In genomic region chr9:88641471-88642240, GRCh38 we compare ENCODE assay signal across 14 cellular contexts.
DNase-seq lines count a peak whose midpoint lies in the region; ATAC-seq and TF ChIP-seq lines count a peak whose summit lies in the region.
"Had no signal": no experiment of that assay in that cellular context is flagged by ENCODE, and none has a peak within 500 bp of the region (broad histone marks: within the 10 kb centered on the region; RNA-seq: fewer than 3 reads in every experiment).

No MANE protein-coding gene starts in this region.

- H2AFZ ChIP-seq in IMR-90 (replicated peaks; ENCODE audit: low read length, poor library complexity) (no peak overlapping the region), osteoblast (ENCODE audit: low read length) (no peak overlapping the region)

- in situ Hi-C loops in IMR-90 (cut with MboI; ENCODE audit: low sequenced_read_pairs) = no loop called here

- H3K14ac ChIP-seq in IMR-90 (replicated peaks; ENCODE audit: low read depth, low read length) = no peak overlapping the region; the same call in 1 of the 2 replicates

- no peak overlapping the region for H3K4me2 ChIP-seq in IMR-90 (ENCODE audit: low read depth, low read length)
- H3K4me2 ChIP-seq in osteoblast (ENCODE audit: insufficient read depth, low read length) = peak overlapping the region; percentile 9

- TF ChIP-seq RAD21 in IMR-90 (IDR thresholded peaks at IDR 0.05; ENCODE audit: low read length) = no peak

- CTCF ChIA-PET in IMR-90 (lab: Yijun Ruan, JAX) = no interaction called here

- no CpG with 5 or more reads among the region's 4 CpGs for WGBS in IMR-90 (ENCODE audit: extremely low coverage in 2 of 2, insufficient read length in 1 of 2), 2 experiments

- no peak overlapping the region for H4K8ac ChIP-seq in IMR-90 (ENCODE audit: low read depth in 2 of 2, low read length in 2 of 2)

- no peak overlapping the region for H2AK5ac ChIP-seq in IMR-90 (ENCODE audit: low read depth, low read length)

- H2AK9ac ChIP-seq in IMR-90 (replicated peaks; ENCODE audit: low read depth, low read length, poor library complexity) = no peak overlapping the region

- peak; percentile 44 for ATAC-seq in IMR-90 (ENCODE audit: low read depth)
- no peak for ATAC-seq in GM21529 (IDR thresholded peaks at IDR 0.05; ENCODE audit: unreplicated experiment)

- no peaks in the 10 kb centered on the region; the same call in 1 of the 2 replicates for H3K9me1 ChIP-seq in IMR-90 (ENCODE audit: insufficient read depth, low read length)

- 0 out of 2 replicates have a peak overlapping the region, but pooled peaks have one; percentile 10 for H2BK120ac ChIP-seq in IMR-90 (ENCODE audit: low read depth, low read length)

- H3K27ac Mint-ChIP-seq in immature natural killer cell = no peak overlapping the region
- H3K27ac Mint-ChIP-seq: B cell; CD4-positive, alpha-beta T cell had no signal

- H3K27ac ChIP-seq in IMR-90 (ENCODE audit: insufficient read depth, low read length) (no peak overlapping the region), osteoblast (ENCODE audit: low read depth, low read length) (no peak overlapping the region), left ventricle myocardium inferior (replicated peaks) (no peak overlapping the region)

- peaks cover 2 to 17% (median 16%) of the 10 kb centered on the region in 3 donors for H3K27me3 Mint-ChIP-seq in immature natural killer cell (ENCODE audit: low read depth in 3 of 3)

- H3K9ac ChIP-seq in IMR-90 (ENCODE audit: low read depth, low read length) = no peak overlapping the region

- TF ChIP-seq CTCF in IMR-90 (conservative IDR thresholded peaks at IDR 0.05; ENCODE audit: low read depth, low read length) (no peak), osteoblast (IDR thresholded peaks at IDR 0.05; ENCODE audit: extremely low read depth, low read depth, low read length) (no peak), left ventricle myocardium inferior (IDR thresholded peaks at IDR 0.05; ENCODE audit: borderline replicate concordance) (no peak)

- H3K4me3 ChIP-seq in IMR-90 (ENCODE audit: insufficient read depth, low read depth, low read length) = no peak overlapping the region
- H3K4me3 ChIP-seq in osteoblast (ENCODE audit: insufficient read depth, low read length) = no peak overlapping the region
- no peak overlapping the region for H3K4me3 ChIP-seq in left ventricle myocardium inferior

- no TSS peak for BruUV-seq in IMR-90 (replicated peaks; lab: Mats Ljungman, UMichigan)

- H3K9me3 ChIP-seq in IMR-90 (ENCODE audit: control insufficient read depth, insufficient read depth, low read length) = peaks cover 8% of the 10 kb centered on the region
- no peaks in the 10 kb centered on the region for H3K9me3 ChIP-seq in osteoblast (ENCODE audit: low read depth, low read length)
- peaks cover 20% of the 10 kb centered on the region for H3K9me3 ChIP-seq in left ventricle myocardium inferior (replicated peaks)

- no peaks in the 10 kb centered on the region for H3K79me1 ChIP-seq in IMR-90 (ENCODE audit: low read depth in 1 of 2, low read length in 2 of 2)

- H4K5ac ChIP-seq in IMR-90 (ENCODE audit: low read depth, low read length) = no peak overlapping the region

- H3K79me2 ChIP-seq in osteoblast (ENCODE audit: insufficient read depth, low read length) = no peaks in the 10 kb centered on the region

- H3K56ac ChIP-seq in IMR-90 (ENCODE audit: extremely low read depth, insufficient read depth, low read length) = no peak overlapping the region

- H3K4me3 Mint-ChIP-seq in immature natural killer cell = no peak overlapping the region
- H3K4me3 Mint-ChIP-seq: B cell; CD4-positive, alpha-beta T cell had no signal

- no peak overlapping the region for H3K18ac ChIP-seq in IMR-90 (ENCODE audit: low read depth, low read length)

- H2BK15ac ChIP-seq in IMR-90 (ENCODE audit: low read depth, low read length) = no peak overlapping the region

- H3K4me1 ChIP-seq in IMR-90 (ENCODE audit: control insufficient read depth, insufficient read depth, low read length) (peaks cover 11% of the 10 kb centered on the region), osteoblast (ENCODE audit: insufficient read depth, low read length) (peaks cover 21% of the 10 kb centered on the region), left ventricle myocardium inferior (no peaks in the 10 kb centered on the region)

- H3K36me3 ChIP-seq in IMR-90 (ENCODE audit: control insufficient read depth, insufficient read depth, low read length) (no peaks in the 10 kb centered on the region), osteoblast (ENCODE audit: insufficient read depth, low read length) (no peaks in the 10 kb centered on the region), left ventricle myocardium inferior (no peaks in the 10 kb centered on the region)

- no peak overlapping the region for H4K91ac ChIP-seq in IMR-90 (ENCODE audit: insufficient read depth, low read depth, low read length)

- POLR2A ChIA-PET in IMR-90 (lab: Charles Lee; ENCODE audit: unreplicated experiment) = no interaction called here

- no peak overlapping the region for H2BK5ac ChIP-seq in IMR-90 (ENCODE audit: low read depth, low read length, poor library complexity, severe bottlenecking)

- H3K4ac ChIP-seq in IMR-90 (ENCODE audit: low read depth, low read length) = no peak overlapping the region

- H3K27me3 ChIP-seq in IMR-90 (ENCODE audit: control insufficient read depth, insufficient read depth, low read length) = no peaks in the 10 kb centered on the region
- H3K27me3 ChIP-seq in osteoblast (ENCODE audit: insufficient read depth, low read length) = no peaks in the 10 kb centered on the region
- H3K27me3 ChIP-seq in left ventricle myocardium inferior (ENCODE audit: low read depth) = peaks cover 9% of the 10 kb centered on the region

- no peak overlapping the region for H3K23ac ChIP-seq in IMR-90 (ENCODE audit: low read depth, low read length)

- H2BK20ac ChIP-seq in IMR-90 (ENCODE audit: low read depth, low read length) = no peak overlapping the region

- TF ChIP-seq POLR2A in IMR-90 (IDR thresholded peaks at IDR 0.05; ENCODE audit: low read depth, low read length) = no peak

- dilution Hi-C loops in IMR-90 (cut with HindIII; ENCODE audit: low sequenced_read_pairs, unreplicated experiment) = loop anchor here (25.0 kb wide), 1 partner anchor 346 kb away; the partner anchor contains the start of gene S1PR3

- intact Hi-C loops in IMR-90 (cut with micrococcal nuclease) (no loop called here), left ventricle myocardium inferior (cut with micrococcal nuclease) (no loop called here)

- H3K4me1 Mint-ChIP-seq in immature natural killer cell = no peaks in the 10 kb centered on the region
- H3K4me1 Mint-ChIP-seq: B cell had no signal

- H4K20me1 ChIP-seq in IMR-90 (ENCODE audit: insufficient read depth, low read length) = no peaks in the 10 kb centered on the region
- H4K20me1 ChIP-seq in osteoblast (ENCODE audit: insufficient read depth, low read length) = no peaks in the 10 kb centered on the region

- peaks cover 0 to 3% (median 0%) of the 10 kb centered on the region in 3 donors for H3K36me3 Mint-ChIP-seq in immature natural killer cell

- DNase-seq in EL = peak; percentile 20
- peak; percentile 53 for DNase-seq in IMR-90
- peak; percentile 27 for DNase-seq in fibroblast of gingiva (ENCODE audit: low read depth)
- no peak for DNase-seq in osteoblast (ENCODE audit: insufficient read length, low spot score, missing footprints)
- no peak for DNase-seq in left ventricle myocardium inferior
- no peak for DNase-seq in immature natural killer cell
- no peak for DNase-seq in SKM-1 (lab: John Stamatoyannopoulos, UW; ENCODE audit: unreplicated experiment)
- DNase-seq: ACHN; C1 segment of cervical spinal cord; CD4-positive, alpha-beta T cell; DMS79; GDM1 had no signal

- H3K9me3 Mint-ChIP-seq in immature natural killer cell = peaks cover 0 to 12% (median 8%) of the 10 kb centered on the region in 6 donors

TF ChIP-seq in IMR-90, 13 proteins besides CTCF, POLR2A, EP300 and RAD21:
- TF ChIP-seq BHLHE40 (IDR thresholded peaks at IDR 0.05; ENCODE audit: low read depth, low read length) (no peak), MAFK (IDR thresholded peaks at IDR 0.05; ENCODE audit: low read depth, low read length) (no peak), NFE2L2 (IDR thresholded peaks at IDR 0.05; ENCODE audit: low read depth, low read length) (no peak), FOS (IDR thresholded peaks at IDR 0.05; ENCODE audit: low read depth, low read length) (no peak), RCOR1 (IDR thresholded peaks at IDR 0.05; ENCODE audit: insufficient replicate concordance, low read length) (no peak), CHD1 (IDR thresholded peaks at IDR 0.05; ENCODE audit: low read depth, low read length) (no peak), SMC3 (IDR thresholded peaks at IDR 0.05; ENCODE audit: low read depth, low read length) (no peak), CEBPB (IDR thresholded peaks at IDR 0.05; ENCODE audit: low read depth, low read length) (no peak), MXI1 (IDR thresholded peaks at IDR 0.05; ENCODE audit: borderline replicate concordance, low read depth, low read length) (no peak), ELK1 (IDR thresholded peaks at IDR 0.05; ENCODE audit: borderline replicate concordance, low read depth, low read length) (no peak), RFX5 (IDR thresholded peaks at IDR 0.05; ENCODE audit: low read depth, low read length) (no peak)

Comparison
In these comparisons a context has a peak if more than half of its experiments do, and no peak if none do; other contexts are left out.
1. DNase-seq: peak in EL (single experiment), IMR-90 (single experiment) and fibroblast of gingiva (single experiment); none in osteoblast (single experiment), left ventricle myocardium inferior (single experiment), immature natural killer cell (0 of 3) and SKM-1 (single experiment).